ENCODE assay signal across 10 cellular contexts in the genomic region with DNA sequence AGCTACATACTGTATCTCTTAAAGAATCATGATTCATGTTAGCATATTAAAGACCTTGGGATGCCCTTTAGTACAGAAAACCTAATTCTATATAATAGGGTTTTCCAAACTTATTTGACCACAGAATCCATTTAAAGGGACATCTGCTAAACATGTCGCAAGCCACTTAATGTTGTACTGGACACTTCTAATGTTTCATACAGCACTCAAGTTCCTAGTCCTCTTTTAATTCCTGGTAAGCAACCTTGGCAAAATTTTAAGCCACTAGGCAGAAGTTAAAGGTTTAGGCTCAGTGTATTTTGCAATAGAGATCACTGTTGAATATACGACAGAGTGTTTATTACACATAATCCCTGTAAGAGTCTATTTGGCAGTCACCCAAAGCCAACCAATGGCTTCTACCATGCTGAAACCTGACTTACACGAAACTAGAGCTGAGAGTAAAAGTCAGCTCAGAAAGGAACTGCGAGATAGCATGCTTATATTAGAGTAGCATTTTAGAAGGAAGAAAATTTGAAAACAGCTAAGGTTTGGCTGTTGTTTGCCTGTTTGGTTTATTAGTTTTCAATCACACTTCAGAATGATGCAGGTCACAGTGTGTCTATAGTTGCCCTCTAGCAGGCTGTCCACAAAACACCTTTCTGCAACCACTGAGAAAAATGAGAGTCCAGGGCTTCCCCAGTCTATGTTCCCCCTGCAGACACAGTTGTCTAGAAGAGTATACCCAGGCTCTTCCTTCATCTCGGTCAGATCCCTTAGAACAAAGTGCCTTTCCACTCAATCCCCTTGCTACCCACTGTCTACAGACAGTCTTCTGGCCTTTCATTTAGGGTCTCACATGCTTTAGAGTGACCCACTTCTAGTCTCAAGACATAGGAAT.
A peak's percentile ranks its signal among the peaks of the same experiment; 100 is the strongest.
DNase-seq lines count a peak whose midpoint lies in the region; FAIRE-seq and TF ChIP-seq lines count a peak whose summit lies in the region.
"Had no signal": no experiment of that assay in that cellular context is flagged by ENCODE, and none has a peak within 500 bp of the region (broad histone marks: within the 10 kb centered on the region; RNA-seq: fewer than 3 reads in every experiment).

No MANE protein-coding gene starts in this region.

- H3K9me3 Mint-ChIP-seq in activated CD4-positive, alpha-beta T cell treated with anti-CD3 and anti-CD28 coated beads, Interleukin-2, amount 10 ng/mL, durations not matched to agents 24 days and 14 days = no peaks in the 10 kb centered on the region
- H3K9me3 Mint-ChIP-seq: activated CD8-positive, alpha-beta T cell treated with anti-CD3 and anti-CD28 coated beads for 36 hours had no signal

- no peak for TF ChIP-seq CTCF in bronchial epithelial cell (IDR thresholded peaks at IDR 0.05; ENCODE audit: insufficient read depth, low read length, severe bottlenecking)

- H3K36me3 Mint-ChIP-seq in activated CD4-positive, alpha-beta T cell treated with anti-CD3 and anti-CD28 coated beads, Interleukin-2, amount 10 ng/mL, durations not matched to agents 24 days and 14 days (ENCODE audit: low read depth) = no peaks in the 10 kb centered on the region

- intact Hi-C loops in activated CD4-positive, alpha-beta T cell treated with anti-CD3 and anti-CD28 coated beads, Interleukin-2, amount 10 ng/mL, durations not matched to agents 24 days and 14 days (cut with micrococcal nuclease) = no loop called here

- no peak overlapping the region for H3K4me3 Mint-ChIP-seq in activated CD4-positive, alpha-beta T cell treated with anti-CD3 and anti-CD28 coated beads, Interleukin-2, amount 10 ng/mL, durations not matched to agents 24 days and 14 days
- H3K4me3 Mint-ChIP-seq: activated CD8-positive, alpha-beta T cell treated with anti-CD3 and anti-CD28 coated beads for 36 hours had no signal

- H3K27ac Mint-ChIP-seq in activated CD4-positive, alpha-beta T cell treated with anti-CD3 and anti-CD28 coated beads, Interleukin-2, amount 10 ng/mL, durations not matched to agents 24 days and 14 days = no peak overlapping the region
- H3K27ac Mint-ChIP-seq: activated CD8-positive, alpha-beta T cell treated with anti-CD3 and anti-CD28 coated beads for 36 hours had no signal

- no peaks in the 10 kb centered on the region for H3K36me3 ChIP-seq in bronchial epithelial cell (ENCODE audit: control insufficient read depth, insufficient read depth, low read length)

- H3K4me1 Mint-ChIP-seq in activated CD4-positive, alpha-beta T cell treated with anti-CD3 and anti-CD28 coated beads, Interleukin-2, amount 10 ng/mL, durations not matched to agents 24 days and 14 days = peaks cover 2% of the 10 kb centered on the region

- DNase-seq in NCI-H748 (lab: John Stamatoyannopoulos, UW; ENCODE audit: unreplicated experiment) = peak; percentile 39
- DNase-seq in NCI-H748 treated with DMSO at 0.1 percent for 48 hours (lab: John Stamatoyannopoulos, UW) = no peak
- peak; percentile 46 for DNase-seq in NCI-H2171 (lab: John Stamatoyannopoulos, UW)
- peak; percentile 90 for DNase-seq in bronchial epithelial cell (ENCODE audit: low read depth)
- peak; percentile 82 for DNase-seq in renal cortical epithelial cell (ENCODE audit: low read depth)
- DNase-seq in activated effector memory CD4-positive, alpha-beta T cell treated with Interleukin-2 at 50 U/mL for 16 hours = no peak
- DNase-seq in activated CD4-positive, alpha-beta T cell treated with anti-CD3 and anti-CD28 coated beads, Interleukin-2, amount 10 ng/mL, durations not matched to agents 24 days and 14 days = no peak
- DNase-seq in NK-92 treated with Interleukin-12 subunit alpha and Interleukin-12 subunit beta, amount 100 ng/mL, for 24 hours (lab: John Stamatoyannopoulos, UW) = no peak
- DNase-seq: activated CD8-positive, alpha-beta T cell treated with anti-CD3 and anti-CD28 coated beads for 36 hours had no signal

- H3K4me3 ChIP-seq in bronchial epithelial cell (ENCODE audit: low read depth, low read length) = no peak overlapping the region
- H3K4me3 ChIP-seq: A549 had no signal

- no peaks in the 10 kb centered on the region for H3K27me3 ChIP-seq in bronchial epithelial cell (ENCODE audit: control insufficient read depth, insufficient read depth, low read length)

- peaks cover 2% of the 10 kb centered on the region for H3K27me3 Mint-ChIP-seq in activated CD4-positive, alpha-beta T cell treated with anti-CD3 and anti-CD28 coated beads, Interleukin-2, amount 10 ng/mL, durations not matched to agents 24 days and 14 days

- FAIRE-seq in bronchial epithelial cell (lab: Jason Lieb, UNC) = peak; percentile 66

Comparison
In these comparisons a context has a peak if more than half of its experiments do, and no peak if none do; other contexts are left out.
1. DNase-seq: peak in NCI-H748 (single experiment), NCI-H2171 (single experiment), bronchial epithelial cell (single experiment) and renal cortical epithelial cell (single experiment); none in NCI-H748 treated with DMSO at 0.1 percent for 48 hours (single experiment), activated effector memory CD4-positive, alpha-beta T cell treated with Interleukin-2 at 50 U/mL for 16 hours (single experiment), activated CD4-positive, alpha-beta T cell treated with anti-CD3 and anti-CD28 coated beads, Interleukin-2, amount 10 ng/mL, durations not matched to agents 24 days and 14 days (single experiment) and NK-92 treated with Interleukin-12 subunit alpha and Interleukin-12 subunit beta, amount 100 ng/mL, for 24 hours (single experiment).